In genomic region chr10:112137381-112137987, GRCh38 we compare ENCODE assay signal across 8 cellular contexts. TPM values are rescaled to one million over a fixed set of nuclear protein-coding genes. Genes with fewer than 3 reads are reported as not detected.
DNase-seq lines count a peak whose midpoint lies in the region; ATAC-seq and TF ChIP-seq lines count a peak whose summit lies in the region.

No MANE protein-coding gene starts in this region.

- no peaks in the 10 kb centered on the region for H3K36me3 ChIP-seq in PC-9 (ENCODE audit: low read depth)
- H3K36me3 ChIP-seq in suprapubic skin = no peaks in the 10 kb centered on the region

- TF ChIP-seq POLR2A in suprapubic skin (IDR thresholded peaks at IDR 0.05) = no peak

- no peaks in the 10 kb centered on the region for H3K4me1 Mint-ChIP-seq in activated T-helper 1 cell treated with anti-CD3 and anti-CD28 coated beads, Interleukin-12 subunit alpha, Interleukin-12 subunit beta, Interleukin-2, Interleukin-4 antibody, amounts not matched to agents 30 ng/mL and 10 ng/mL and 1 ng/mL, durations not matched to agents 14 hours and 24 hours and 36 hours (ENCODE audit: low read depth)

- H3K27ac Mint-ChIP-seq in activated T-helper 1 cell treated with anti-CD3 and anti-CD28 coated beads, Interleukin-12 subunit alpha, Interleukin-12 subunit beta, Interleukin-2, Interleukin-4 antibody, amounts not matched to agents 30 ng/mL and 10 ng/mL and 1 ng/mL, durations not matched to agents 14 hours and 24 hours and 36 hours = no peak overlapping the region

- H3K9me2 ChIP-seq in PC-9 (ENCODE audit: insufficient read depth) = no peaks in the 10 kb centered on the region

- H3F3A ChIP-seq in PC-9 (ENCODE audit: insufficient read depth, low read depth) = no peaks in the 10 kb centered on the region

- no peaks in the 10 kb centered on the region for H3K9me3 Mint-ChIP-seq in activated T-helper 1 cell treated with anti-CD3 and anti-CD28 coated beads, Interleukin-12 subunit alpha, Interleukin-12 subunit beta, Interleukin-2, Interleukin-4 antibody, amounts not matched to agents 30 ng/mL and 10 ng/mL and 1 ng/mL, durations not matched to agents 14 hours and 24 hours and 36 hours

- H2AFZ ChIP-seq in PC-9 = no peak overlapping the region

- 47% methylated on average over 9 of the region's 9 CpGs for WGBS in suprapubic skin

- BruUV-seq in PC-9 (replicated peaks; lab: Mats Ljungman, UMichigan) = no TSS peak

- TF ChIP-seq CTCF in AG10803 (conservative IDR thresholded peaks at IDR 0.05; ENCODE audit: low read length) (peak; percentile 95), PC-9 (conservative IDR thresholded peaks at IDR 0.05) (peak; percentile 87), suprapubic skin (IDR thresholded peaks at IDR 0.05) (peak; percentile 67 to 92)

- no peaks in the 10 kb centered on the region for H3K4me1 ChIP-seq in PC-9 (replicated peaks; ENCODE audit: insufficient read depth)
- no peaks in the 10 kb centered on the region for H3K4me1 ChIP-seq in suprapubic skin

- H3K4me3 Mint-ChIP-seq in activated T-helper 1 cell treated with anti-CD3 and anti-CD28 coated beads, Interleukin-12 subunit alpha, Interleukin-12 subunit beta, Interleukin-2, Interleukin-4 antibody, amounts not matched to agents 30 ng/mL and 10 ng/mL and 1 ng/mL, durations not matched to agents 14 hours and 24 hours and 36 hours = no peak overlapping the region

- intact Hi-C loops in PC-9 (cut with micrococcal nuclease; ENCODE audit: unreplicated experiment) = loop anchor here (5.0 kb wide), 1 partner anchor 1525 kb away; no protein-coding TSS in a partner anchor
- intact Hi-C loops in activated T-helper 1 cell treated with anti-CD3 and anti-CD28 coated beads, Interleukin-12 subunit alpha, Interleukin-12 subunit beta, Interleukin-2, Interleukin-4 antibody, amounts not matched to agents 30 ng/mL and 10 ng/mL and 1 ng/mL, durations not matched to agents 14 hours and 24 hours and 36 hours (cut with micrococcal nuclease) = loop anchor here (2.0 to 5.0 kb wide), 3 partner anchors 177 to 380 kb away; no protein-coding TSS in a partner anchor

- peaks cover 11% of the 10 kb centered on the region for H3K27me3 Mint-ChIP-seq in activated T-helper 1 cell treated with anti-CD3 and anti-CD28 coated beads, Interleukin-12 subunit alpha, Interleukin-12 subunit beta, Interleukin-2, Interleukin-4 antibody, amounts not matched to agents 30 ng/mL and 10 ng/mL and 1 ng/mL, durations not matched to agents 14 hours and 24 hours and 36 hours (ENCODE audit: insufficient read depth)

- CTCF ChIA-PET in PC-9 (lab: Charles Lee) = interaction anchor here (1.1 to 1.4 kb wide), 2 partner anchors 9 to 22 kb away, joined by 3 read pairs; no protein-coding TSS in a partner anchor

- POLR2A ChIA-PET in PC-9 (lab: Charles Lee; ENCODE audit: unreplicated experiment) = no interaction called here

- ATAC-seq in GM18909 (IDR thresholded peaks at IDR 0.05; ENCODE audit: poor library complexity, unreplicated experiment) (peak; percentile 53), HG03565 (IDR thresholded peaks at IDR 0.05; ENCODE audit: unreplicated experiment) (peak; percentile 37)

- H3K9me3 ChIP-seq in PC-9 (ENCODE audit: insufficient read depth, low read depth) (no peaks in the 10 kb centered on the region), suprapubic skin (no peaks in the 10 kb centered on the region)

- H3K4me3 ChIP-seq in AG10803 (ENCODE audit: low read length) (no peak overlapping the region), PC-9 (no peak overlapping the region), suprapubic skin (no peak overlapping the region)

- TF ChIP-seq EP300 in suprapubic skin (IDR thresholded peaks at IDR 0.05) = no peak

- no peaks in the 10 kb centered on the region for H3K36me3 Mint-ChIP-seq in activated T-helper 1 cell treated with anti-CD3 and anti-CD28 coated beads, Interleukin-12 subunit alpha, Interleukin-12 subunit beta, Interleukin-2, Interleukin-4 antibody, amounts not matched to agents 30 ng/mL and 10 ng/mL and 1 ng/mL, durations not matched to agents 14 hours and 24 hours and 36 hours (ENCODE audit: low read depth)

- H3K79me2 ChIP-seq in PC-9 (ENCODE audit: low read depth) = no peaks in the 10 kb centered on the region

- DNase-seq in AG10803 (ENCODE audit: low read depth) (peak; percentile 55), PC-9 (peak in 1 of 2 experiments; percentile 64), fibroblast of the conjunctiva (ENCODE audit: low read depth) (peak; percentile 21), nucleus accumbens (lab: John Stamatoyannopoulos, UW) (peak in 52 of 56 donors; percentile 5 to 84 (median 38)), suprapubic skin (ENCODE audit: low spot score in 2 of 2) (peak; percentile 77 to 89)
- peak; percentile 41 for DNase-seq in activated T-helper 1 cell treated with anti-CD3 and anti-CD28 coated beads, Interleukin-12 subunit alpha, Interleukin-12 subunit beta, Interleukin-2, Interleukin-4 antibody, amounts not matched to agents 30 ng/mL and 10 ng/mL and 1 ng/mL, durations not matched to agents 14 hours and 24 hours and 36 hours (ENCODE audit: low spot score)

- H3K27me3 ChIP-seq in PC-9 (ENCODE audit: insufficient read depth, low read depth) (peaks cover 8% of the 10 kb centered on the region; the same call in 1 of the 2 replicates), suprapubic skin (no peaks in the 10 kb centered on the region)

- H3K27ac ChIP-seq in PC-9 (no peak overlapping the region), suprapubic skin (no peak overlapping the region)

- H4K20me1 ChIP-seq in PC-9 (ENCODE audit: insufficient read depth) = no peaks in the 10 kb centered on the region

- no peak overlapping the region for H3K4me2 ChIP-seq in PC-9

RNA-seq across cellular contexts. Expression of gene GPAM, which starts 46.1 kb away (rescaled TPM):
- total RNA-seq in PC-9 (2021) (2.1 and 4.2 TPM in 2 replicates), suprapubic skin (10 to 100 TPM in 1 of 4 donors, 1 to 10 TPM in 3; 5.2 to 16.2 (median 6.8) TPM)
- total RNA-seq in activated T-helper 1 cell treated with anti-CD3 and anti-CD28 coated beads, Interleukin-12 subunit alpha, Interleukin-12 subunit beta, Interleukin-2, Interleukin-4 antibody, amounts not matched to agents 30 ng/mL and 10 ng/mL and 1 ng/mL, durations not matched to agents 14 hours and 24 hours and 36 hours = 10.2 and 10.5 TPM in 2 replicates
